1 cellular context compared by ENCODE assay signal in the genomic region with DNA sequence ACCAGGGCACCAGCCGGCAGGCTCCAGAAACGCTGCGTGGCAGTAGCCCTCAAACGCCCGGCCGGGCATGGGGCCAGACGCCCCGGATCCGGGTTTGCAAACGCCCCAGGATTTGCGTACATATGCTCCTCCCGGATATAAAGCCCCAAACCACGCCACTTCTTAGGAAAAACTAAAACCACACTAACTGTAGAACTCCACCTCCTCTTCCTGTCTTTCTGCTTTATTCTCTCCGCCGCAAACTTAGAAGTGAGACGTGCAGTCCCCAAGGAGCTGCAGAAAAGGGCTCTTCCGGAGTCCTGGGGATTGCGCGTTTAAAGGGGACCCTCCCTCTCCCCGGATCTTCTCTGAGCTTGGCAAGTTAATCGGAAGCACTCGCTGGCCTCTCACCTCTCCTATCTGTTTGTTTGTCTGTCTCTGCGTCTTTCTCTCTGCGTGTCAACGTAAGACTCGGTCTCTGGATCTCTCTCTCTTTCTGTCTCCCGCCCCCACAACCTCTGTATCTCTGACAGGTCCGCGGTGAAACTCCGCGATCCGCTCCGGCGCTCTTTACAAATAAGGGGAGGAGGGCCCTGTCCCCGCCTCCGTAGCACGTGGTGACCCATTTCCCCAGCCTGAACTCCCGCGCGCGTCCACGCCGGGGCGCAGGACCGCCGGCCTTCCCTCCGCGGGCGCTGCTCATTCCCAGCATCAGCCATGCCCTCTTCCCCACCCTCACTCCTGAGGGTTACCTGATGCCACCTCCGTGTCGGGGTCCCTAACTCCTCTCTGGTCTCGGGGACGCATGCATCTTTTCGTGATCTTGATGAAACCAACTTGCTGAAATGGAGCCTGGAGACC.
TF ChIP-seq lines count a peak whose summit lies in the region.

Gene SLC39A8, minus strand, starts transcription at position 528 of the 840 bp plus-strand sequence. CDS start 820 bp downstream, outside the sequence.

TF ChIP-seq in A549, 52 proteins besides CTCF, POLR2A, EP300 and RAD21 (continued from another document):
- TF ChIP-seq REST (IDR thresholded peaks at IDR 0.05) = no peak
- TF ChIP-seq RCOR1 (IDR thresholded peaks at IDR 0.05; ENCODE audit: low read depth, low read length) = no peak
- TF ChIP-seq, protein P1, sequence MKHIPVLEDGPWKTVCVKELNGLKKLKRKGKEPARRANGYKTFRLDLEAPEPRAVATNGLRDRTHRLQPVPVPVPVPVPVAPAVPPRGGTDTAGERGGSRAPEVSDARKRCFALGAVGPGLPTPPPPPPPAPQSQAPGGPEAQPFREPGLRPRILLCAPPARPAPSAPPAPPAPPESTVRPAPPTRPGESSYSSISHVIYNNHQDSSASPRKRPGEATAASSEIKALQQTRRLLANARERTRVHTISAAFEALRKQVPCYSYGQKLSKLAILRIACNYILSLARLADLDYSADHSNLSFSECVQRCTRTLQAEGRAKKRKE (CRISPR knock-in tag; IDR thresholded peaks at IDR 0.05; ENCODE audit: low read depth) = no peak
- peak; percentile 90 for TF ChIP-seq E2F6 (IDR thresholded peaks at IDR 0.05; ENCODE audit: borderline replicate concordance, low read depth)
- no peak for TF ChIP-seq CEBPB (IDR thresholded peaks at IDR 0.05)
- TF ChIP-seq MYC (IDR thresholded peaks at IDR 0.05; ENCODE audit: borderline replicate concordance, low read length) = 0 out of 2 replicates have a peak, but pooled peaks have one; percentile 77
- TF ChIP-seq ZNF302 (CRISPR knock-in tag; IDR thresholded peaks at IDR 0.05) = no peak
- no peak for TF ChIP-seq KDM5A (IDR thresholded peaks at IDR 0.05)
- no peak for TF ChIP-seq ZFP36 (IDR thresholded peaks at IDR 0.05; ENCODE audit: borderline replicate concordance, partially characterized antibody)
- no peak for TF ChIP-seq MAZ (IDR thresholded peaks at IDR 0.05; ENCODE audit: borderline replicate concordance, low read depth, low read length)
- no peak for TF ChIP-seq BHLHE40 (IDR thresholded peaks at IDR 0.05; ENCODE audit: low read depth, low read length)
- no peak for TF ChIP-seq HOXA7 (CRISPR knock-in tag; IDR thresholded peaks at IDR 0.05)
- no peak for TF ChIP-seq FOXS1 (CRISPR knock-in tag; IDR thresholded peaks at IDR 0.05)
- no peak for TF ChIP-seq CHD2 (IDR thresholded peaks at IDR 0.05; ENCODE audit: low read length, partially characterized antibody)
- TF ChIP-seq SREBF2 (IDR thresholded peaks at IDR 0.05) = no peak
- TF ChIP-seq SMC3 (IDR thresholded peaks at IDR 0.05) = peak; percentile 79
- no peak for TF ChIP-seq ZC3H11A (IDR thresholded peaks at IDR 0.05)
- no peak for TF ChIP-seq EHF (CRISPR knock-in tag; IDR thresholded peaks at IDR 0.05)
- TF ChIP-seq PHF8 (IDR thresholded peaks at IDR 0.05; ENCODE audit: borderline replicate concordance, low read depth) = no peak
- no peak for TF ChIP-seq HOXB13 (CRISPR knock-in tag; IDR thresholded peaks at IDR 0.05; ENCODE audit: low read depth)
- 0 out of 2 replicates have a peak, but pooled peaks have one; percentile 20 for TF ChIP-seq RNF2 (IDR thresholded peaks at IDR 0.05; ENCODE audit: borderline replicate concordance, low read depth)
- no peak for TF ChIP-seq NR3C1 (IDR thresholded peaks at IDR 0.05)
- TF ChIP-seq, protein P2, sequence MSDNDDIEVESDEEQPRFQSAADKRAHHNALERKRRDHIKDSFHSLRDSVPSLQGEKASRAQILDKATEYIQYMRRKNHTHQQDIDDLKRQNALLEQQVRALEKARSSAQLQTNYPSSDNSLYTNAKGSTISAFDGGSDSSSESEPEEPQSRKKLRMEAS (IDR thresholded peaks at IDR 0.05) = peak; percentile 97
- no peak for TF ChIP-seq RARB (CRISPR knock-in tag; IDR thresholded peaks at IDR 0.05)
- no peak for TF ChIP-seq TFCP2L1 (CRISPR knock-in tag; IDR thresholded peaks at IDR 0.05)
TF ChIP-seq in A549: peak in this region for 8.
